In the genomic region with DNA sequence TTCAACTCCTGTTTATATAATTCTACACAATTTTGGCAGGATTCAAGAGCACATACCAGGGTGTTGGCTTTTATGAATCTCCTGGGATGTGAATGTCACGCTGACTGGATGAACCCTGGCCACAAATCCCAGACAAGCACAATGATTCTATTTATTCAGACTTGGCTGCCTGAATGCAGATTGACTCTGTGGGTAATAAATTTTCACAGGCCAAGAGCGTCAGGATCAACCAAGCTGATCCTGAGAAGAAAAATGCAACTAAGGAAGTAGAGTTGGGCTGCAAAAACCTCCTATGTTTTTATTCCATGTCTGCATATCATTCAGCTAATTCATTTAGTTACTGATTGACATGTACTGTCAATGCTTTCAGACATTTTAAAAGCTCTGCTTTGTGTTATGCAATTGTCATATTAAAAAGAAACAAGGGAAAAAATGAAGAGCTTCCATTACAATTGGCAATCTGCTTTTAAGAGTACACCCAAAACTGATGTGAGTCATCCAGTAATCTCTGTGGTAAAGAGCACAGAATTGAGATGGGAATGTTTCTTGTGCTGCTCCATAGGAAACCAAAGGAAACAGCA, we compare ENCODE assay signal across 10 cellular contexts.
A peak's percentile ranks its signal among the peaks of the same experiment; 100 is the strongest.
DNase-seq lines count a peak whose midpoint lies in the region; ATAC-seq and TF ChIP-seq lines count a peak whose summit lies in the region.
"Had no signal": no experiment of that assay in that cellular context is flagged by ENCODE, and none has a peak within 500 bp of the region (broad histone marks: within the 10 kb centered on the region; RNA-seq: fewer than 3 reads in every experiment).

No MANE protein-coding gene starts in this region.

- no peak for ATAC-seq in HG02798 (IDR thresholded peaks at IDR 0.05; ENCODE audit: poor library complexity, unreplicated experiment)
- ATAC-seq in GM18867 (IDR thresholded peaks at IDR 0.05; ENCODE audit: unreplicated experiment): no peak

- no peak for TF ChIP-seq CTCF in AG10803 (conservative IDR thresholded peaks at IDR 0.05; ENCODE audit: low read length)
- no peak for TF ChIP-seq CTCF in choroid plexus epithelial cell (conservative IDR thresholded peaks at IDR 0.05; ENCODE audit: low read depth, low read length)

- H3K4me3 ChIP-seq in AG10803 (ENCODE audit: low read length) (no peak overlapping the region), choroid plexus epithelial cell (ENCODE audit: low read depth, low read length) (no peak overlapping the region)

- DNase-seq in AG10803 (ENCODE audit: low read depth) (peak; percentile 100), NCI-H1092 treated with DMSO at 0.1 percent for 48 hours (lab: John Stamatoyannopoulos, UW) (peak; percentile 60), choroid plexus epithelial cell (ENCODE audit: low read depth) (peak; percentile 79), midbrain (lab: John Stamatoyannopoulos, UW) (peak; percentile 66), SIG-M5 (lab: John Stamatoyannopoulos, UW) (no peak), NCI-H748 (lab: John Stamatoyannopoulos, UW; ENCODE audit: unreplicated experiment) (no peak)
- DNase-seq: activated T-cell treated with anti-CD3 and anti-CD28 coated beads for 4 hours, NCI-H1436 had no signal

Comparison
In these comparisons a context has a peak if more than half of its experiments do, and no peak if none do; other contexts are left out.
1. DNase-seq: peak in AG10803 (single experiment), NCI-H1092 treated with DMSO at 0.1 percent for 48 hours (single experiment), choroid plexus epithelial cell (single experiment) and midbrain (single experiment); none in SIG-M5 (single experiment) and NCI-H748 (single experiment).